26 cellular contexts compared by ENCODE assay signal in genomic region chr12:67243260-67243659, GRCh38.
"Had no signal": no experiment of that assay in that cellular context is flagged by ENCODE, and none has a peak within 500 bp of the region (broad histone marks: within the 10 kb centered on the region; RNA-seq: fewer than 3 reads in every experiment).

No MANE protein-coding gene starts in this region.

- H3K27me3 ChIP-seq: stomach, suprapubic skin, testis, thyroid gland, tibial artery, tibial nerve, transverse colon, upper lobe of left lung, uterus, vagina had no signal

- H3K27ac ChIP-seq: stomach, suprapubic skin, testis, thoracic aorta, tibial artery, tibial nerve, transverse colon, upper lobe of left lung, uterus, vagina had no signal

- H3K4me1 ChIP-seq: stomach, suprapubic skin, testis, tibial artery, tibial nerve, transverse colon, upper lobe of left lung, uterus, vagina had no signal

- DNase-seq: stimulated activated CD4-positive, alpha-beta T cell treated with anti-CD3 and anti-CD28 coated beads, Interleukin-2, amount 100 ng/mL, for 24 hours; stimulated activated CD4-positive, alpha-beta T cell treated with anti-CD3 and anti-CD28 coated beads, Interleukin-2, amount 100 ng/mL, for 48 hours; stimulated activated CD4-positive, alpha-beta T cell treated with anti-CD3 and anti-CD28 coated beads, Interleukin-4, amount 100 ng/mL, for 1 hour; stimulated activated CD4-positive, alpha-beta T cell treated with anti-CD3 and anti-CD28 coated beads, Interleukin-4, amount 100 ng/mL, for 24 hours; stimulated activated CD4-positive, alpha-beta T cell treated with anti-CD3 and anti-CD28 coated beads, Interleukin-4, amount 100 ng/mL, for 4 hours; stimulated activated CD8-positive, alpha-beta memory T cell treated with anti-CD3 and anti-CD28 coated beads, Interleukin-4, amount 100 ng/mL, for 48 hours; stimulated activated naive B cell treated with anti-CD40 and anti-IgM and Interleukin-4, amounts not matched to agents 10 μg/mL and 1 μg/mL and 100 μg/mL, for 72 hours; stimulated activated naive CD4-positive, alpha-beta T cell; stimulated activated naive CD4-positive, alpha-beta T cell treated with Interleukin-2 at 50 U/mL for 16 hours; stimulated activated naive CD8-positive, alpha-beta T cell treated with anti-CD3 and anti-CD28 coated beads, Interleukin-15, amount 100 ng/mL, for 72 hours; stimulated activated naive CD8-positive, alpha-beta T cell treated with anti-CD3 and anti-CD28 coated beads, Interleukin-15, Interleukin-2, amounts not matched to agents 100 U/mL and 50 U/mL, for 24 hours; stomach; substantia nigra; testis; thyroid gland; tibial artery; transverse colon; trophoblast cell; upper lobe of left lung; uterus had no signal

- ATAC-seq: stimulated activated effector memory CD8-positive, alpha-beta T cell treated with anti-CD3 and anti-CD28 coated beads, Interleukin-12 subunit alpha, Interleukin-12 subunit beta, amount 100 ng/mL, for 72 hours; stimulated activated memory B cell treated with anti-CD40 and anti-IgM and Interleukin-4, amounts not matched to agents 10 μg/mL and 1 μg/mL and 100 μg/mL, for 72 hours; stimulated activated naive B cell treated with anti-CD40 and anti-IgM and Interleukin-4, amounts not matched to agents 10 μg/mL and 1 μg/mL and 100 μg/mL, for 72 hours; stimulated activated naive CD8-positive, alpha-beta T cell treated with anti-CD3 and anti-CD28 coated beads, Interleukin-15, amount 100 ng/mL, for 72 hours; stimulated activated naive CD8-positive, alpha-beta T cell treated with anti-CD3 and anti-CD28 coated beads, Interleukin-15, Interleukin-2, amounts not matched to agents 100 U/mL and 50 U/mL, for 24 hours had no signal

- H3K36me3 ChIP-seq: stomach, suprapubic skin, thoracic aorta, thyroid gland, tibial artery, tibial nerve, transverse colon, upper lobe of left lung, uterus, vagina had no signal

- H3K4me3 ChIP-seq: stomach, suprapubic skin, testis, thoracic aorta, thyroid gland, tibial artery, tibial nerve, transverse colon, upper lobe of left lung, uterus, vagina had no signal

- H3K9me3 ChIP-seq: stomach, suprapubic skin, testis, thoracic aorta, thyroid gland, tibial artery, tibial nerve, transverse colon, upper lobe of left lung, uterus, vagina had no signal
